Comparison of ENCODE assay signal across 1 cellular context in genomic region chr21:37454869-37455503, GRCh38.
TF ChIP-seq lines count a peak whose summit lies in the region.

No MANE protein-coding gene starts in this region.

TF ChIP-seq in IMR-90, 13 proteins besides CTCF, POLR2A, EP300 and RAD21:
- TF ChIP-seq ELK1 (IDR thresholded peaks at IDR 0.05; ENCODE audit: borderline replicate concordance, low read depth, low read length) (no peak), MAFK (IDR thresholded peaks at IDR 0.05; ENCODE audit: low read depth, low read length) (no peak), BHLHE40 (IDR thresholded peaks at IDR 0.05; ENCODE audit: low read depth, low read length) (no peak), USF2 (IDR thresholded peaks at IDR 0.05; ENCODE audit: low read depth, low read length) (no peak), NFE2L2 (IDR thresholded peaks at IDR 0.05; ENCODE audit: low read depth, low read length) (no peak), SMC3 (IDR thresholded peaks at IDR 0.05; ENCODE audit: low read depth, low read length) (no peak), MXI1 (IDR thresholded peaks at IDR 0.05; ENCODE audit: borderline replicate concordance, low read depth, low read length) (no peak)
